ENCODE assay signal across 3 cellular contexts in the genomic region with DNA sequence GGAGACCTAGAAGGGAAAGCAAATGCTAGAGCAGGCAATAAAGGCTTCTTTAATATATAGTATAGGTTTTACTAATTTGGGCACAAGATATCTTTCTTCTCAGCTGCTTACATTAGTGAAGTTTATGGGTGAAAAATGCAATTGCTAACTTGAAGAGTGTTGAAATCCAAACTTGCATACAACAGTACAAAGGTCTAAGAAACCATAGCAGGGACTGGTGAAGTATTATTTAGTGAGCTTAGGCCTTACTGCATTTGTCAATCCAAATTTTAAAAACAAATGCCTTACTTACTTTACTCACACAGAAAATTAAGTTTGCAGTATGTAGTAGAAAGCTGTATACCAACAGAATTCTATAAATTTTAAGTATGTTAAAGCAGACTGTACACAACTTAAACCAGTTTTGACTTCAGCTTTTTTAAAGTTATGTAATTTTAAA.
TF ChIP-seq lines count a peak whose summit lies in the region.

No MANE protein-coding gene starts in this region.

TF ChIP-seq in SK-N-SH, 30 proteins besides CTCF, POLR2A, EP300 and RAD21 (continued from another document):
- TF ChIP-seq, protein P1, sequence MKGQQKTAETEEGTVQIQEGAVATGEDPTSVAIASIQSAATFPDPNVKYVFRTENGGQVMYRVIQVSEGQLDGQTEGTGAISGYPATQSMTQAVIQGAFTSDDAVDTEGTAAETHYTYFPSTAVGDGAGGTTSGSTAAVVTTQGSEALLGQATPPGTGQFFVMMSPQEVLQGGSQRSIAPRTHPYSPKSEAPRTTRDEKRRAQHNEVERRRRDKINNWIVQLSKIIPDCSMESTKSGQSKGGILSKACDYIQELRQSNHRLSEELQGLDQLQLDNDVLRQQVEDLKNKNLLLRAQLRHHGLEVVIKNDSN (IDR thresholded peaks at IDR 0.05; ENCODE audit: borderline replicate concordance, low read depth): no peak
- TF ChIP-seq FOXJ3 (CRISPR knock-in tag; IDR thresholded peaks at IDR 0.05): no peak
- TF ChIP-seq RFX5 (IDR thresholded peaks at IDR 0.05; ENCODE audit: low read length): no peak
- TF ChIP-seq SMC3 (IDR thresholded peaks at IDR 0.05; ENCODE audit: low read depth, low read length): no peak
- TF ChIP-seq NFIC (IDR thresholded peaks at IDR 0.05; ENCODE audit: borderline replicate concordance): no peak
- TF ChIP-seq RCOR1 (IDR thresholded peaks at IDR 0.05; ENCODE audit: low read length): no peak
- TF ChIP-seq FOXM1 (IDR thresholded peaks at IDR 0.05; ENCODE audit: low read depth): no peak
- no peak for TF ChIP-seq FOSL2 (IDR thresholded peaks at IDR 0.05; ENCODE audit: borderline replicate concordance, low read depth)
- TF ChIP-seq, protein P2, sequence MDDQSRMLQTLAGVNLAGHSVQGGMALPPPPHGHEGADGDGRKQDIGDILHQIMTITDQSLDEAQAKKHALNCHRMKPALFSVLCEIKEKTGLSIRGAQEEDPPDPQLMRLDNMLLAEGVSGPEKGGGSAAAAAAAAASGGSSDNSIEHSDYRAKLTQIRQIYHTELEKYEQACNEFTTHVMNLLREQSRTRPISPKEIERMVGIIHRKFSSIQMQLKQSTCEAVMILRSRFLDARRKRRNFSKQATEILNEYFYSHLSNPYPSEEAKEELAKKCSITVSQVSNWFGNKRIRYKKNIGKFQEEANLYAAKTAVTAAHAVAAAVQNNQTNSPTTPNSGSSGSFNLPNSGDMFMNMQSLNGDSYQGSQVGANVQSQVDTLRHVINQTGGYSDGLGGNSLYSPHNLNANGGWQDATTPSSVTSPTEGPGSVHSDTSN (IDR thresholded peaks at IDR 0.05): no peak
- no peak for TF ChIP-seq IRF3 (IDR thresholded peaks at IDR 0.05; ENCODE audit: low read depth, low read length)
- TF ChIP-seq GATA2 (CRISPR knock-in tag; IDR thresholded peaks at IDR 0.05): no peak
- no peak for TF ChIP-seq ELF1 (IDR thresholded peaks at IDR 0.05)
- TF ChIP-seq JUND (IDR thresholded peaks at IDR 0.05): no peak

TF ChIP-seq in SK-N-SH treated with all-trans-retinoic acid at 6 μM for 48 hours, 23 proteins besides CTCF, POLR2A, EP300 and RAD21 (continued from another document):
- TF ChIP-seq, protein P3, sequence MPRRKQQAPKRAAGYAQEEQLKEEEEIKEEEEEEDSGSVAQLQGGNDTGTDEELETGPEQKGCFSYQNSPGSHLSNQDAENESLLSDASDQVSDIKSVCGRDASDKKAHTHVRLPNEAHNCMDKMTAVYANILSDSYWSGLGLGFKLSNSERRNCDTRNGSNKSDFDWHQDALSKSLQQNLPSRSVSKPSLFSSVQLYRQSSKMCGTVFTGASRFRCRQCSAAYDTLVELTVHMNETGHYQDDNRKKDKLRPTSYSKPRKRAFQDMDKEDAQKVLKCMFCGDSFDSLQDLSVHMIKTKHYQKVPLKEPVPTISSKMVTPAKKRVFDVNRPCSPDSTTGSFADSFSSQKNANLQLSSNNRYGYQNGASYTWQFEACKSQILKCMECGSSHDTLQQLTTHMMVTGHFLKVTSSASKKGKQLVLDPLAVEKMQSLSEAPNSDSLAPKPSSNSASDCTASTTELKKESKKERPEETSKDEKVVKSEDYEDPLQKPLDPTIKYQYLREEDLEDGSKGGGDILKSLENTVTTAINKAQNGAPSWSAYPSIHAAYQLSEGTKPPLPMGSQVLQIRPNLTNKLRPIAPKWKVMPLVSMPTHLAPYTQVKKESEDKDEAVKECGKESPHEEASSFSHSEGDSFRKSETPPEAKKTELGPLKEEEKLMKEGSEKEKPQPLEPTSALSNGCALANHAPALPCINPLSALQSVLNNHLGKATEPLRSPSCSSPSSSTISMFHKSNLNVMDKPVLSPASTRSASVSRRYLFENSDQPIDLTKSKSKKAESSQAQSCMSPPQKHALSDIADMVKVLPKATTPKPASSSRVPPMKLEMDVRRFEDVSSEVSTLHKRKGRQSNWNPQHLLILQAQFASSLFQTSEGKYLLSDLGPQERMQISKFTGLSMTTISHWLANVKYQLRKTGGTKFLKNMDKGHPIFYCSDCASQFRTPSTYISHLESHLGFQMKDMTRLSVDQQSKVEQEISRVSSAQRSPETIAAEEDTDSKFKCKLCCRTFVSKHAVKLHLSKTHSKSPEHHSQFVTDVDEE (CRISPR knock-in tag; IDR thresholded peaks at IDR 0.05): no peak

TF ChIP-seq in WTC11, 78 proteins besides CTCF, POLR2A, EP300 and RAD21 (continued from another document):
- TF ChIP-seq MAX (CRISPR knock-in tag; IDR thresholded peaks at IDR 0.05): no peak
- TF ChIP-seq, protein P4, sequence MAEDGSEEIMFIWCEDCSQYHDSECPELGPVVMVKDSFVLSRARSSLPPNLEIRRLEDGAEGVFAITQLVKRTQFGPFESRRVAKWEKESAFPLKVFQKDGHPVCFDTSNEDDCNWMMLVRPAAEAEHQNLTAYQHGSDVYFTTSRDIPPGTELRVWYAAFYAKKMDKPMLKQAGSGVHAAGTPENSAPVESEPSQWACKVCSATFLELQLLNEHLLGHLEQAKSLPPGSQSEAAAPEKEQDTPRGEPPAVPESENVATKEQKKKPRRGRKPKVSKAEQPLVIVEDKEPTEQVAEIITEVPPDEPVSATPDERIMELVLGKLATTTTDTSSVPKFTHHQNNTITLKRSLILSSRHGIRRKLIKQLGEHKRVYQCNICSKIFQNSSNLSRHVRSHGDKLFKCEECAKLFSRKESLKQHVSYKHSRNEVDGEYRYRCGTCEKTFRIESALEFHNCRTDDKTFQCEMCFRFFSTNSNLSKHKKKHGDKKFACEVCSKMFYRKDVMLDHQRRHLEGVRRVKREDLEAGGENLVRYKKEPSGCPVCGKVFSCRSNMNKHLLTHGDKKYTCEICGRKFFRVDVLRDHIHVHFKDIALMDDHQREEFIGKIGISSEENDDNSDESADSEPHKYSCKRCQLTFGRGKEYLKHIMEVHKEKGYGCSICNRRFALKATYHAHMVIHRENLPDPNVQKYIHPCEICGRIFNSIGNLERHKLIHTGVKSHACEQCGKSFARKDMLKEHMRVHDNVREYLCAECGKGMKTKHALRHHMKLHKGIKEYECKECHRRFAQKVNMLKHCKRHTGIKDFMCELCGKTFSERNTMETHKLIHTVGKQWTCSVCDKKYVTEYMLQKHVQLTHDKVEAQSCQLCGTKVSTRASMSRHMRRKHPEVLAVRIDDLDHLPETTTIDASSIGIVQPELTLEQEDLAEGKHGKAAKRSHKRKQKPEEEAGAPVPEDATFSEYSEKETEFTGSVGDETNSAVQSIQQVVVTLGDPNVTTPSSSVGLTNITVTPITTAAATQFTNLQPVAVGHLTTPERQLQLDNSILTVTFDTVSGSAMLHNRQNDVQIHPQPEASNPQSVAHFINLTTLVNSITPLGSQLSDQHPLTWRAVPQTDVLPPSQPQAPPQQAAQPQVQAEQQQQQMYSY (CRISPR knock-in tag; IDR thresholded peaks at IDR 0.05): no peak
- no peak for TF ChIP-seq GTF2I (CRISPR knock-in tag; conservative IDR thresholded peaks at IDR 0.05)
- TF ChIP-seq MLX (CRISPR knock-in tag; IDR thresholded peaks at IDR 0.05): no peak
- TF ChIP-seq ESRRA (CRISPR knock-in tag; IDR thresholded peaks at IDR 0.05; ENCODE audit: borderline replicate concordance): no peak
- TF ChIP-seq ZNF423 (CRISPR knock-in tag; IDR thresholded peaks at IDR 0.05): no peak
- TF ChIP-seq, protein P1 (CRISPR knock-in tag; IDR thresholded peaks at IDR 0.05): no peak
